In genomic region chr10:85548038-85548437, GRCh38 we compare ENCODE assay signal across 8 cellular contexts.
DNase-seq lines count a peak whose midpoint lies in the region; ATAC-seq and TF ChIP-seq lines count a peak whose summit lies in the region.

No MANE protein-coding gene starts in this region.

- H3K9me3 ChIP-seq in HUES64 (ENCODE audit: insufficient read depth, low read depth, low read length) (no peaks in the 10 kb centered on the region), esophagus squamous epithelium (no peaks in the 10 kb centered on the region)

- H3K27ac ChIP-seq in HUES64 (ENCODE audit: low read depth, low read length) = peak overlapping the region; percentile 33; the same call in 1 of the 2 replicates
- H3K27ac ChIP-seq in esophagus squamous epithelium = no peak overlapping the region

- H3K9ac ChIP-seq in HUES64 (ENCODE audit: low read depth, low read length) = no peak overlapping the region

- H3K36me3 ChIP-seq in HUES64 (ENCODE audit: insufficient read depth, low read length) (no peaks in the 10 kb centered on the region), esophagus squamous epithelium (no peaks in the 10 kb centered on the region)

- H3K27me3 ChIP-seq in HUES64 (ENCODE audit: insufficient read depth, low read length) = no peaks in the 10 kb centered on the region
- H3K27me3 ChIP-seq in esophagus squamous epithelium = no peaks in the 10 kb centered on the region

- intact Hi-C loops in esophagus squamous epithelium (cut with DNase I) = loop anchor here (10.0 kb wide), 1 partner anchor 817 kb away; the partner anchor contains the start of gene GRID1

- no peak for TF ChIP-seq POLR2A in esophagus squamous epithelium (IDR thresholded peaks at IDR 0.05)

- TF ChIP-seq CTCF in esophagus squamous epithelium (IDR thresholded peaks at IDR 0.05) = peak in 5 of 6 experiments; percentile 20 to 46 (median 26)

- peak; percentile 40 for DNase-seq in NCI-H82 (lab: John Stamatoyannopoulos, UW)
- DNase-seq in NCI-H82 treated with DMSO at 0.1 percent for 48 hours (lab: John Stamatoyannopoulos, UW; ENCODE audit: unreplicated experiment) = no peak
- DNase-seq in SK-N-DZ (ENCODE audit: low spot score) = peak; percentile 22
- DNase-seq in esophagus squamous epithelium (lab: John Stamatoyannopoulos, UW) = no peak
- peak; percentile 92 for DNase-seq in pons (ENCODE audit: low spot score)
- DNase-seq in cortex of kidney (lab: John Stamatoyannopoulos, UW) = no peak

- ATAC-seq in GM21717 (IDR thresholded peaks at IDR 0.05; ENCODE audit: unreplicated experiment) = peak; percentile 83

- WGBS in HUES64 = 67% methylated on average over 2 of the region's 2 CpGs
- 26 to 32% methylated on average over 2 of the region's 2 CpGs for WGBS in esophagus squamous epithelium, 2 donors

- H3K4me1 ChIP-seq in HUES64 (ENCODE audit: insufficient read depth, low read length) = peaks cover 22% of the 10 kb centered on the region
- no peaks in the 10 kb centered on the region for H3K4me1 ChIP-seq in esophagus squamous epithelium

- H3K4me3 ChIP-seq in HUES64 (ENCODE audit: low read length) (no peak overlapping the region), esophagus squamous epithelium (no peak overlapping the region)

Comparison
In these comparisons a context has a peak if more than half of its experiments do, and no peak if none do; other contexts are left out.
1. DNase-seq: peak in NCI-H82 (single experiment), SK-N-DZ (single experiment) and pons (single experiment); none in NCI-H82 treated with DMSO at 0.1 percent for 48 hours (single experiment), esophagus squamous epithelium (single experiment) and cortex of kidney (single experiment).